8 cellular contexts compared by ENCODE assay signal in genomic region chr16:30193615-30194014, GRCh38. TPM values are rescaled to one million over a fixed set of nuclear protein-coding genes. Genes with fewer than 3 reads are reported as not detected.
DNase-seq lines count a peak whose midpoint lies in the region; ATAC-seq and TF ChIP-seq lines count a peak whose summit lies in the region.
"Not testable (repeated sequence)": the region's sequence is repeated elsewhere in the genome, so short reads cannot be mapped to it uniquely, and the experiment has no call there.

BOLA2B (minus strand) TSS chr16:30193666; CDS start chr16:30193595, 71 bp downstream.
SLX1A (plus strand) TSS chr16:30193875; CDS start chr16:30194085, 210 bp downstream.

- no CpG with 5 or more reads among the region's 34 CpGs for WGBS in thyroid gland, 2 donors

- H3K4me3 Mint-ChIP-seq in naive thymus-derived CD8-positive, alpha-beta T cell: not testable (repeated sequence)

- H3K9ac ChIP-seq in PC-3 (ENCODE audit: low read length): not testable (repeated sequence)

- POLR2A ChIA-PET in PC-3 (lab: Charles Lee; ENCODE audit: unreplicated experiment); naive thymus-derived CD8-positive, alpha-beta T cell (lab: Charles Lee): not testable (repeated sequence)

- not testable (repeated sequence) for H3K27ac ChIP-seq in PC-3 (ENCODE audit: low read length); thyroid gland

- not testable (repeated sequence) for H3K9me2 ChIP-seq in PC-3 (replicated peaks; ENCODE audit: low read length)

- not testable (repeated sequence) for H3K36me3 Mint-ChIP-seq in naive thymus-derived CD8-positive, alpha-beta T cell

- H3K27me3 Mint-ChIP-seq in naive thymus-derived CD8-positive, alpha-beta T cell: not testable (repeated sequence)

- H4K20me1 ChIP-seq in PC-3 (ENCODE audit: low read length): not testable (repeated sequence)

- H3K4me1 ChIP-seq in PC-3 (ENCODE audit: insufficient read depth, low read length); thyroid gland: not testable (repeated sequence)

- not testable (repeated sequence) for H3K9me3 Mint-ChIP-seq in naive thymus-derived CD8-positive, alpha-beta T cell

- not testable (repeated sequence) for H3K36me3 ChIP-seq in PC-3 (ENCODE audit: low read depth, low read length); thyroid gland

- H3K27ac Mint-ChIP-seq in naive thymus-derived CD8-positive, alpha-beta T cell: not testable (repeated sequence)

- H2AFZ ChIP-seq in PC-3 (ENCODE audit: low read length): not testable (repeated sequence)

- H3K4me2 ChIP-seq in PC-3 (ENCODE audit: low read length): not testable (repeated sequence)

- H3F3A ChIP-seq in PC-3 (ENCODE audit: low read length, unreplicated experiment): not testable (repeated sequence)

- intact Hi-C loops in PC-3 (cut with micrococcal nuclease); Right ventricle myocardium inferior (cut with DNase I); thyroid gland (cut with DNase I): not testable (repeated sequence)

- not testable (repeated sequence) for BruUV-seq in PC-3 (replicated peaks; lab: Mats Ljungman, UMichigan)

- H3K4me3 ChIP-seq in GM12865 (ENCODE audit: low read depth, low read length) (peak within 1 kb of the TSS; percentile 42), astrocyte of the cerebellum (ENCODE audit: low read depth, low read length) (peak within 1 kb of the TSS; percentile 34), thyroid gland (replicated peaks in 1 of 3) (peak within 1 kb of the TSS in 1 of 3 donors; percentile 27)
- not testable (repeated sequence) for H3K4me3 ChIP-seq in PC-3 (ENCODE audit: low read length)

- not testable (repeated sequence) for H3K9me3 ChIP-seq in PC-3 (ENCODE audit: low read length); thyroid gland

- not testable (repeated sequence) for H3K4me1 Mint-ChIP-seq in naive thymus-derived CD8-positive, alpha-beta T cell

- in situ Hi-C loops in astrocyte of the cerebellum (cut with HindIII; ENCODE audit: low sequenced_read_pairs): not testable (repeated sequence)

- not testable (repeated sequence) for H3K27me3 ChIP-seq in PC-3 (ENCODE audit: low read length); thyroid gland

- not testable (repeated sequence) for H3K79me2 ChIP-seq in PC-3 (ENCODE audit: low read length)

- not testable (repeated sequence) for TF ChIP-seq CTCF in GM12865 (IDR thresholded peaks at IDR 0.05; ENCODE audit: insufficient read depth, low read depth, low read length, missing control alignments); PC-3 (conservative IDR thresholded peaks at IDR 0.05; ENCODE audit: low read depth, low read length); astrocyte of the cerebellum (IDR thresholded peaks at IDR 0.05; ENCODE audit: low read depth, low read length, missing control alignments); thyroid gland (IDR thresholded peaks at IDR 0.05)

- CTCF ChIA-PET in PC-3 (lab: Charles Lee): not testable (repeated sequence)

- not testable (repeated sequence) for DNase-seq in GM12865 (ENCODE audit: low read depth); PC-3; astrocyte of the cerebellum (ENCODE audit: low read depth); Right ventricle myocardium inferior (ENCODE audit: missing footprints); naive thymus-derived CD8-positive, alpha-beta T cell; thyroid gland

- ATAC-seq in GM21528 (IDR thresholded peaks at IDR 0.05; ENCODE audit: low FRiP score, unreplicated experiment): peak; percentile 81
- ATAC-seq in HG03108 (IDR thresholded peaks at IDR 0.05; ENCODE audit: unreplicated experiment): peak; percentile 88
- peak; percentile 92 for ATAC-seq in PC-3
- ATAC-seq in Right ventricle myocardium inferior: peak; percentile 97
- ATAC-seq in naive thymus-derived CD8-positive, alpha-beta T cell: peak; percentile 85 to 90

- TF ChIP-seq POLR2A in thyroid gland (IDR thresholded peaks at IDR 0.05): not testable (repeated sequence)

RNA-seq across cellular contexts. Expression of gene BOLA2B, which starts in this region (rescaled TPM):
- total RNA-seq in PC-3 (2014; rRNA removed): 143 and 162 TPM in 2 replicates
- total RNA-seq in Right ventricle myocardium inferior: 49.7 TPM
- 10 to 100 TPM; 66.6 to 73.1 TPM for total RNA-seq in naive thymus-derived CD8-positive, alpha-beta T cell
- polyA plus RNA-seq in naive thymus-derived CD8-positive, alpha-beta T cell: 100 to 1,000 TPM; 225 to 251 (median 237) TPM
- 100 to 1,000 TPM in 2 of 4 donors, 1 to 10 TPM in 2; 2.1 to 150 (median 67.4) TPM for total RNA-seq in thyroid gland

RNA-seq across cellular contexts. Expression of gene SLX1A, which starts in this region (rescaled TPM):
- total RNA-seq in PC-3 (2014; rRNA removed) (83.4 and 91.9 TPM in 2 replicates), Right ventricle myocardium inferior (7.4 TPM), thyroid gland (10 to 100 TPM; 26.2 to 73.3 (median 63.7) TPM)
- total RNA-seq in naive thymus-derived CD8-positive, alpha-beta T cell: 10 to 100 TPM; 32.5 to 47.1 TPM
- 10 to 100 TPM; 35.6 to 60.2 (median 44.2) TPM for polyA plus RNA-seq in naive thymus-derived CD8-positive, alpha-beta T cell
